ENCODE assay signal across 15 cellular contexts in the genomic region with DNA sequence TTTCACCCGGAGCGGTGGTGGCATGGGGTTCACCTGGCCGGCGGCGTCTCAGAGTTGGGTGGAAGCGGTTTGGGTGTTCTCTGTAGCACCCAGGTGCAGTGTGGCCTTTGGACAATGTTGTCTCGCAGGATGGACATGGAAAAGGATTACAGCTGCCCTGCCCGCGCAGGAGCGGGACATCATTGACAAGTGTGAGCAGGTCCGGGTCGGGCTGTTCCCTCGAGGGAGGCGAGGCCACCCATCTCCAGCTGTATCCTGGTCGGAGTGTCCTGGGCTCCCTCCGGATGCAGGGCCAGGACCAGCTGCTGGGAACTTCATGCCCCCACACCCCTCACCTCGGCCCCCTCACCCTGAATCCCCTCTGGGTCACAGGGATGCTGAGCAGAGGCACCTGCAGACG. TPM values are rescaled to one million over a fixed set of nuclear protein-coding genes. Genes with fewer than 3 reads are reported as not detected.
DNase-seq lines count a peak whose midpoint lies in the region; ATAC-seq and TF ChIP-seq lines count a peak whose summit lies in the region.
"Had no signal": no experiment of that assay in that cellular context is flagged by ENCODE, and none has a peak within 500 bp of the region (broad histone marks: within the 10 kb centered on the region; RNA-seq: fewer than 3 reads in every experiment).

No MANE protein-coding gene starts in this region.

- no peak overlapping the region for H3K27ac Mint-ChIP-seq in Caco-2 (ENCODE audit: unreplicated experiment)
- H3K27ac Mint-ChIP-seq: CD14-positive monocyte; CD8-positive, alpha-beta T cell had no signal

- WGBS in SK-N-SH (ENCODE audit: low lambda C conversion rate) = 58% methylated on average over 7 of the region's 18 CpGs
- 91 to 95% methylated on average over 14 to 17 of the region's 18 CpGs for WGBS in testis, 2 donors

- POLR2A ChIA-PET in SK-N-SH (lab: Yijun Ruan, JAX) = no interaction called here
- POLR2A ChIA-PET in Caco-2 (lab: Charles Lee) = no interaction called here

- H3K36me3 Mint-ChIP-seq in Caco-2 (ENCODE audit: insufficient read depth, unreplicated experiment) = no peaks in the 10 kb centered on the region
- H3K36me3 Mint-ChIP-seq: CD14-positive monocyte; CD8-positive, alpha-beta T cell had no signal

- H3K9me3 ChIP-seq in SK-N-SH = no peaks in the 10 kb centered on the region
- H3K9me3 ChIP-seq in testis = no peaks in the 10 kb centered on the region
- 0 out of 2 replicates have a peak, but pooled peaks cover 3% of the 10 kb centered on the region for H3K9me3 ChIP-seq in Caco-2

- no peak overlapping the region for H2AFZ ChIP-seq in SK-N-SH (ENCODE audit: low read depth)
- H2AFZ ChIP-seq: GM23248 had no signal

- no peak for TF ChIP-seq POLR2A in testis (IDR thresholded peaks at IDR 0.05)

- no peaks in the 10 kb centered on the region for H3F3A ChIP-seq in SK-N-SH (replicated peaks; ENCODE audit: insufficient read depth)

- DNase-seq in SK-N-SH = peak; percentile 8
- peak; percentile 36 for DNase-seq in H7
- DNase-seq in coronary artery (ENCODE audit: low spot score) = peak; percentile 60
- DNase-seq in testis = peak; percentile 14
- no peak for DNase-seq in Caco-2
- no peak for DNase-seq in NCI-H526 (lab: John Stamatoyannopoulos, UW)
- DNase-seq: CD8-positive, alpha-beta T cell; DMS79; GM23248; IMR-90; KBM-7 had no signal

- no peaks in the 10 kb centered on the region for H3K79me2 ChIP-seq in SK-N-SH (ENCODE audit: insufficient read depth)

- H3K36me3 ChIP-seq in SK-N-SH (replicated peaks in 1 of 2; ENCODE audit: control insufficient read depth in 1 of 2, insufficient read depth in 2 of 2, low read length in 1 of 2) (no peaks in the 10 kb centered on the region), H7 (replicated peaks; ENCODE audit: control insufficient read depth, insufficient read depth, low read length) (no peaks in the 10 kb centered on the region), testis (ENCODE audit: low read depth, missing control alignments) (no peaks in the 10 kb centered on the region), Caco-2 (ENCODE audit: control insufficient read depth, insufficient read depth, low read length) (no peaks in the 10 kb centered on the region)

- H3K4me1 Mint-ChIP-seq in Caco-2 (ENCODE audit: low read depth, unreplicated experiment) = no peaks in the 10 kb centered on the region
- H3K4me1 Mint-ChIP-seq: CD14-positive monocyte had no signal

- H3K4me2 ChIP-seq in SK-N-SH = no peak overlapping the region

- no peak overlapping the region for H3K4me3 Mint-ChIP-seq in Caco-2 (ENCODE audit: unreplicated experiment)
- H3K4me3 Mint-ChIP-seq: CD14-positive monocyte; CD8-positive, alpha-beta T cell had no signal

- H3K9me2 ChIP-seq in SK-N-SH = no peaks in the 10 kb centered on the region

- H3K4me1 ChIP-seq in SK-N-SH (ENCODE audit: control insufficient read depth in 1 of 2, insufficient read depth in 2 of 2, low read depth in 1 of 2, low read length in 1 of 2) (no peaks in the 10 kb centered on the region), testis (no peaks in the 10 kb centered on the region), Caco-2 (no peaks in the 10 kb centered on the region)

- H3K27me3 Mint-ChIP-seq in Caco-2 (ENCODE audit: insufficient read depth, unreplicated experiment) = no peaks in the 10 kb centered on the region

- H4K20me1 ChIP-seq in SK-N-SH (ENCODE audit: insufficient read depth) = no peaks in the 10 kb centered on the region

- H3K4me3 ChIP-seq in SK-N-SH (ENCODE audit: low read depth in 2 of 2, low read length in 1 of 2) (no peak overlapping the region), H7 (ENCODE audit: insufficient read depth, low read depth, low read length) (no peak overlapping the region), coronary artery (no peak overlapping the region), testis (no peak overlapping the region), Caco-2 (ENCODE audit: low read depth, low read length) (no peak overlapping the region)
- H3K4me3 ChIP-seq: GM23248 had no signal

- TF ChIP-seq EP300 in SK-N-SH (IDR thresholded peaks at IDR 0.05; ENCODE audit: borderline replicate concordance in 1 of 2, low read depth in 1 of 2, low read length in 1 of 2) = no peak

- no peak for ATAC-seq in SK-N-SH treated with all-trans-retinoic acid at 6 μM for 48 hours
- ATAC-seq in GM19452 (IDR thresholded peaks at IDR 0.05; ENCODE audit: unreplicated experiment) = no peak
- ATAC-seq: CD8-positive, alpha-beta T cell had no signal

- intact Hi-C loops in testis (cut with DNase I; ENCODE audit: low total_unique reads) (no loop called here), Caco-2 (cut with micrococcal nuclease; ENCODE audit: unreplicated experiment) (no loop called here)

- no peaks in the 10 kb centered on the region for H3K27me3 ChIP-seq in SK-N-SH (ENCODE audit: insufficient read depth)
- H3K27me3 ChIP-seq in H7 (ENCODE audit: control insufficient read depth, insufficient read depth, low read length) = no peaks in the 10 kb centered on the region
- no peaks in the 10 kb centered on the region for H3K27me3 ChIP-seq in testis
- H3K27me3 ChIP-seq in Caco-2 (replicated peaks; ENCODE audit: control insufficient read depth, insufficient read depth, low read length) = no peaks in the 10 kb centered on the region

- no peak overlapping the region for H3K9ac ChIP-seq in SK-N-SH
- H3K9ac ChIP-seq: GM23248 had no signal

- BruUV-seq in Caco-2 (replicated peaks; lab: Mats Ljungman, UMichigan) = no TSS peak

- no peak overlapping the region for H3K27ac ChIP-seq in SK-N-SH (ENCODE audit: low read depth in 2 of 2, low read length in 1 of 2)
- no peak overlapping the region for H3K27ac ChIP-seq in coronary artery
- no peak overlapping the region for H3K27ac ChIP-seq in testis
- H3K27ac ChIP-seq: 22Rv1, GM23248 had no signal

- TF ChIP-seq RAD21 in SK-N-SH (IDR thresholded peaks at IDR 0.05; ENCODE audit: low read length) = no peak

- no peak for TF ChIP-seq CTCF in SK-N-SH (IDR thresholded peaks at IDR 0.05)
- no peak for TF ChIP-seq CTCF in coronary artery (IDR thresholded peaks at IDR 0.05)
- TF ChIP-seq CTCF in testis (IDR thresholded peaks at IDR 0.05) = no peak
- TF ChIP-seq CTCF in Caco-2 (IDR thresholded peaks at IDR 0.05; ENCODE audit: insufficient read depth in 1 of 2, low read depth in 1 of 2, low read length in 1 of 2, severe bottlenecking in 1 of 2, unreplicated experiment in 1 of 2) = no peak

- peaks cover 11% of the 10 kb centered on the region for H3K9me3 Mint-ChIP-seq in Caco-2 (ENCODE audit: unreplicated experiment)
- H3K9me3 Mint-ChIP-seq: CD8-positive, alpha-beta T cell had no signal

- CTCF ChIA-PET in SK-N-SH (lab: Yijun Ruan, JAX) (no interaction called here), Caco-2 (lab: Charles Lee) (no interaction called here)

TF ChIP-seq in SK-N-SH, 30 proteins besides CTCF, POLR2A, EP300 and RAD21:
- no peak for TF ChIP-seq TCF12 (IDR thresholded peaks at IDR 0.05)
- TF ChIP-seq, protein P1, sequence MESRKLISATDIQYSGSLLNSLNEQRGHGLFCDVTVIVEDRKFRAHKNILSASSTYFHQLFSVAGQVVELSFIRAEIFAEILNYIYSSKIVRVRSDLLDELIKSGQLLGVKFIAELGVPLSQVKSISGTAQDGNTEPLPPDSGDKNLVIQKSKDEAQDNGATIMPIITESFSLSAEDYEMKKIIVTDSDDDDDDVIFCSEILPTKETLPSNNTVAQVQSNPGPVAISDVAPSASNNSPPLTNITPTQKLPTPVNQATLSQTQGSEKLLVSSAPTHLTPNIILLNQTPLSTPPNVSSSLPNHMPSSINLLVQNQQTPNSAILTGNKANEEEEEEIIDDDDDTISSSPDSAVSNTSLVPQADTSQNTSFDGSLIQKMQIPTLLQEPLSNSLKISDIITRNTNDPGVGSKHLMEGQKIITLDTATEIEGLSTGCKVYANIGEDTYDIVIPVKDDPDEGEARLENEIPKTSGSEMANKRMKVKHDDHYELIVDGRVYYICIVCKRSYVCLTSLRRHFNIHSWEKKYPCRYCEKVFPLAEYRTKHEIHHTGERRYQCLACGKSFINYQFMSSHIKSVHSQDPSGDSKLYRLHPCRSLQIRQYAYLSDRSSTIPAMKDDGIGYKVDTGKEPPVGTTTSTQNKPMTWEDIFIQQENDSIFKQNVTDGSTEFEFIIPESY (IDR thresholded peaks at IDR 0.05; ENCODE audit: borderline replicate concordance, low read depth) = no peak
- TF ChIP-seq FOXM1 (IDR thresholded peaks at IDR 0.05; ENCODE audit: low read depth) = no peak
- no peak for TF ChIP-seq YY1 (IDR thresholded peaks at IDR 0.05; ENCODE audit: low read depth)
- TF ChIP-seq FOXJ3 (CRISPR knock-in tag; IDR thresholded peaks at IDR 0.05) = no peak

TF ChIP-seq in SK-N-SH treated with all-trans-retinoic acid at 6 μM for 48 hours, 23 proteins besides CTCF, POLR2A, EP300 and RAD21 (continues in another document):
- TF ChIP-seq PATZ1 (CRISPR knock-in tag; IDR thresholded peaks at IDR 0.05; ENCODE audit: borderline replicate concordance) (no peak), ZNF565 (CRISPR knock-in tag; conservative IDR thresholded peaks at IDR 0.05; ENCODE audit: low read depth) (no peak), OSR1 (CRISPR knock-in tag; IDR thresholded peaks at IDR 0.05) (no peak), ZFP3 (CRISPR knock-in tag; IDR thresholded peaks at IDR 0.05) (no peak), ZC3H10 (CRISPR knock-in tag; IDR thresholded peaks at IDR 0.05) (no peak)

RNA-seq across cellular contexts. Expression of gene ZNF14, which starts 7.8 kb away (rescaled TPM):
- polyA plus RNA-seq in SK-N-SH (2012; rRNA removed) (1.1 and 1.7 TPM in 2 replicates), testis (ENCODE audit: insufficient read depth, low read depth, low replicate concordance) (3.0 TPM)
- 1.6 TPM in 2 replicates for polyA plus RNA-seq in SK-N-SH (2012; cell fraction: cytosol; rRNA removed)
- 1.1 and 1.7 TPM in 2 replicates for polyA plus RNA-seq in SK-N-SH (2012; cell fraction: nucleus; rRNA removed)
- total RNA-seq in H7 (2014; rRNA removed; shearing (Covaris generic)) = 2.3 and 4.3 TPM in 2 replicates
- total RNA-seq in testis (10 to 100 TPM; 10.7 to 12.1 TPM), Caco-2 (2022) (4.5 and 4.9 TPM in 2 replicates)

Comparison
In these comparisons a context has a peak if more than half of its experiments do, and no peak if none do; other contexts are left out.
1. DNase-seq: peak in SK-N-SH (single experiment), H7 (single experiment), coronary artery (single experiment) and testis (single experiment); none in Caco-2 (0 of 2) and NCI-H526 (0 of 2).